ENCODE assay signal across 1 cellular context in genomic region chr14:21557084-21557901, GRCh38.
TF ChIP-seq lines count a peak whose summit lies in the region.

No MANE protein-coding gene starts in this region.

TF ChIP-seq in HepG2, 621 proteins besides CTCF, POLR2A, EP300 and RAD21 (continued from another document and continues in another):
- TF ChIP-seq, protein P1, sequence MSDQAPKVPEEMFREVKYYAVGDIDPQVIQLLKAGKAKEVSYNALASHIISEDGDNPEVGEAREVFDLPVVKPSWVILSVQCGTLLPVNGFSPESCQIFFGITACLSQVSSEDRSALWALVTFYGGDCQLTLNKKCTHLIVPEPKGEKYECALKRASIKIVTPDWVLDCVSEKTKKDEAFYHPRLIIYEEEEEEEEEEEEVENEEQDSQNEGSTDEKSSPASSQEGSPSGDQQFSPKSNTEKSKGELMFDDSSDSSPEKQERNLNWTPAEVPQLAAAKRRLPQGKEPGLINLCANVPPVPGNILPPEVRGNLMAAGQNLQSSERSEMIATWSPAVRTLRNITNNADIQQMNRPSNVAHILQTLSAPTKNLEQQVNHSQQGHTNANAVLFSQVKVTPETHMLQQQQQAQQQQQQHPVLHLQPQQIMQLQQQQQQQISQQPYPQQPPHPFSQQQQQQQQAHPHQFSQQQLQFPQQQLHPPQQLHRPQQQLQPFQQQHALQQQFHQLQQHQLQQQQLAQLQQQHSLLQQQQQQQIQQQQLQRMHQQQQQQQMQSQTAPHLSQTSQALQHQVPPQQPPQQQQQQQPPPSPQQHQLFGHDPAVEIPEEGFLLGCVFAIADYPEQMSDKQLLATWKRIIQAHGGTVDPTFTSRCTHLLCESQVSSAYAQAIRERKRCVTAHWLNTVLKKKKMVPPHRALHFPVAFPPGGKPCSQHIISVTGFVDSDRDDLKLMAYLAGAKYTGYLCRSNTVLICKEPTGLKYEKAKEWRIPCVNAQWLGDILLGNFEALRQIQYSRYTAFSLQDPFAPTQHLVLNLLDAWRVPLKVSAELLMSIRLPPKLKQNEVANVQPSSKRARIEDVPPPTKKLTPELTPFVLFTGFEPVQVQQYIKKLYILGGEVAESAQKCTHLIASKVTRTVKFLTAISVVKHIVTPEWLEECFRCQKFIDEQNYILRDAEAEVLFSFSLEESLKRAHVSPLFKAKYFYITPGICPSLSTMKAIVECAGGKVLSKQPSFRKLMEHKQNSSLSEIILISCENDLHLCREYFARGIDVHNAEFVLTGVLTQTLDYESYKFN (CRISPR knock-in tag; conservative IDR thresholded peaks at IDR 0.05) = peak; percentile 82
- TF ChIP-seq NR2F6 (IDR thresholded peaks at IDR 0.05) (peak; percentile 90), NR2F6 (CRISPR knock-in tag; IDR thresholded peaks at IDR 0.05) (peak; percentile 88), ZNF781 (CRISPR knock-in tag; IDR thresholded peaks at IDR 0.05; ENCODE audit: borderline replicate concordance, not compliant biosample characterization) (peak; percentile 70), ZC3H4 (CRISPR knock-in tag; IDR thresholded peaks at IDR 0.05; ENCODE audit: borderline replicate concordance) (no peak), HOXA3 (CRISPR knock-in tag; IDR thresholded peaks at IDR 0.05) (peak; percentile 64), KDM6A (CRISPR knock-in tag; IDR thresholded peaks at IDR 0.05; ENCODE audit: low read depth) (peak; percentile 70; the same call in 1 of the 2 replicates), SALL1 (CRISPR knock-in tag; IDR thresholded peaks at IDR 0.05) (peak; percentile 35; the same call in 1 of the 2 replicates), STAG1 (CRISPR knock-in tag; IDR thresholded peaks at IDR 0.05) (peak; percentile 90), ZSCAN20 (CRISPR knock-in tag; IDR thresholded peaks at IDR 0.05; ENCODE audit: borderline replicate concordance) (0 out of 2 replicates have a peak, but pooled peaks have one; percentile 30), HDAC1 (CRISPR knock-in tag; IDR thresholded peaks at IDR 0.05) (peak; percentile 12), CBFB (CRISPR knock-in tag; IDR thresholded peaks at IDR 0.05) (0 out of 2 replicates have a peak, but pooled peaks have one; percentile 18), KDM5A (IDR thresholded peaks at IDR 0.05; ENCODE audit: borderline replicate concordance, low read length) (peak; percentile 78; the same call in 1 of the 2 replicates), TCF12 (IDR thresholded peaks at IDR 0.05) (no peak), TCF12 (CRISPR knock-in tag; IDR thresholded peaks at IDR 0.05) (no peak), MZF1 (CRISPR knock-in tag; IDR thresholded peaks at IDR 0.05; ENCODE audit: borderline replicate concordance) (no peak), MIXL1 (CRISPR knock-in tag; IDR thresholded peaks at IDR 0.05) (peak; percentile 87), ZBTB7A (CRISPR knock-in tag; IDR thresholded peaks at IDR 0.05) (no peak), AHR (CRISPR knock-in tag; IDR thresholded peaks at IDR 0.05) (no peak), MIER2 (CRISPR knock-in tag; IDR thresholded peaks at IDR 0.05) (peak; percentile 42; the same call in 1 of the 2 replicates), ZNF24 (IDR thresholded peaks at IDR 0.05) (peak; percentile 58; the same call in 1 of the 2 replicates), ELF1 (CRISPR knock-in tag; IDR thresholded peaks at IDR 0.05) (peak; percentile 31; the same call in 1 of the 2 replicates), ZNF121 (CRISPR knock-in tag; IDR thresholded peaks at IDR 0.05) (no peak), GATA4 (IDR thresholded peaks at IDR 0.05; ENCODE audit: borderline replicate concordance, low read depth) (no peak), NFRKB (IDR thresholded peaks at IDR 0.05) (no peak), RFX5 (IDR thresholded peaks at IDR 0.05; ENCODE audit: low read depth, low read length) (peak; percentile 8; the same call in 1 of the 2 replicates), ZNF318 (CRISPR knock-in tag; IDR thresholded peaks at IDR 0.05) (no peak), RBAK (CRISPR knock-in tag; IDR thresholded peaks at IDR 0.05) (no peak), ZNF652 (CRISPR knock-in tag; IDR thresholded peaks at IDR 0.05; ENCODE audit: borderline replicate concordance, low read depth) (peak; percentile 27; the same call in 1 of the 2 replicates), ZNF614 (CRISPR knock-in tag; IDR thresholded peaks at IDR 0.05; ENCODE audit: borderline replicate concordance) (0 out of 2 replicates have a peak, but pooled peaks have one; percentile 59), ZNF263 (CRISPR knock-in tag; IDR thresholded peaks at IDR 0.05) (no peak), RXRA (CRISPR knock-in tag; IDR thresholded peaks at IDR 0.05) (no peak; the same call in 1 of the 2 replicates), HNF4A (CRISPR knock-in tag; IDR thresholded peaks at IDR 0.05) (peak; percentile 15; the same call in 1 of the 2 replicates), ZNF644 (CRISPR knock-in tag; IDR thresholded peaks at IDR 0.05; ENCODE audit: low read depth) (no peak), NCOR1 (IDR thresholded peaks at IDR 0.05; ENCODE audit: borderline replicate concordance, low read length) (peak; percentile 62; the same call in 1 of the 2 replicates), RBM22 (optimal IDR thresholded peaks at IDR 0.05; ENCODE audit: low read length) (no peak), TBX2 (CRISPR knock-in tag; IDR thresholded peaks at IDR 0.05; ENCODE audit: borderline replicate concordance) (peak; percentile 48; the same call in 1 of the 2 replicates), ZNF891 (CRISPR knock-in tag; IDR thresholded peaks at IDR 0.05) (no peak), ZBTB44 (CRISPR knock-in tag; IDR thresholded peaks at IDR 0.05) (no peak), BCL6 (CRISPR knock-in tag; IDR thresholded peaks at IDR 0.05) (peak; percentile 85), ZNF354B (CRISPR knock-in tag; IDR thresholded peaks at IDR 0.05) (no peak), ZNF549 (CRISPR knock-in tag; IDR thresholded peaks at IDR 0.05) (no peak), NKX3-1 (CRISPR knock-in tag; IDR thresholded peaks at IDR 0.05) (0 out of 2 replicates have a peak, but pooled peaks have one; percentile 22), RERE (CRISPR knock-in tag; IDR thresholded peaks at IDR 0.05; ENCODE audit: low read depth) (no peak), SP5 (CRISPR knock-in tag; IDR thresholded peaks at IDR 0.05; ENCODE audit: borderline replicate concordance, low read depth) (peak; percentile 42; the same call in 1 of the 2 replicates), PHF21A (CRISPR knock-in tag; IDR thresholded peaks at IDR 0.05) (peak; percentile 77; the same call in 1 of the 2 replicates), TEAD3 (CRISPR knock-in tag; optimal IDR thresholded peaks at IDR 0.05; ENCODE audit: borderline replicate concordance) (peak; percentile 97), ZNF746 (CRISPR knock-in tag; IDR thresholded peaks at IDR 0.05) (no peak; the same call in 1 of the 2 replicates), FOXA1 (IDR thresholded peaks at IDR 0.05) (no peak), FOXA1 (CRISPR knock-in tag; IDR thresholded peaks at IDR 0.05) (peak; percentile 63), SKI (IDR thresholded peaks at IDR 0.05; ENCODE audit: partially characterized antibody) (peak; percentile 39), CREB1 (IDR thresholded peaks at IDR 0.05) (no peak), CREB1 (CRISPR knock-in tag; IDR thresholded peaks at IDR 0.05) (peak; percentile 64; the same call in 1 of the 2 replicates)
- TF ChIP-seq, protein P2, sequence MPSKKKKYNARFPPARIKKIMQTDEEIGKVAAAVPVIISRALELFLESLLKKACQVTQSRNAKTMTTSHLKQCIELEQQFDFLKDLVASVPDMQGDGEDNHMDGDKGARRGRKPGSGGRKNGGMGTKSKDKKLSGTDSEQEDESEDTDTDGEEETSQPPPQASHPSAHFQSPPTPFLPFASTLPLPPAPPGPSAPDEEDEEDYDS (CRISPR knock-in tag; IDR thresholded peaks at IDR 0.05) = peak; percentile 36; the same call in 1 of the 2 replicates
